ENCODE assay signal across 18 cellular contexts in the genomic region with DNA sequence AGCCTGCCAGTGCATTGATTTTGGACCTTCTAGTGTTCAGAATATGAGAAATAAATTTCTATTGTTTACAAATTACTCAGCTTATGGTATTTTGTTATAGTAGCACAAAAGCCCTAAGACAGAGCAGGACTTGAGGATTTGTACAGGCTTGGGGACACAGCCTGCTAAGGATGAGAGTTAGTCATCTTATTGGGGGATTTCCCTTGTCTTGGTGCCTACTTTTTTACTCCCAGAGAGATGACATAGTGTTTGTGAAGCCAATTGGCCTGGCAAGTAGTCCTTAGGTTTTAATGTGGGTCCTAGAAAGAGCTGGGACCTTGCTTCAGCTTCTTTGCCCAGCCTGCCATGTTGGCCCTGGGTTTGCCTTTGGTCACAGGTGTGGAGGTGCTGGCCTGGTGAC.
"Had no signal": no experiment of that assay in that cellular context is flagged by ENCODE, and none has a peak within 500 bp of the region (broad histone marks: within the 10 kb centered on the region; RNA-seq: fewer than 3 reads in every experiment).

No MANE protein-coding gene starts in this region.

- H3K36me3 Mint-ChIP-seq: activated CD4-positive, alpha-beta memory T cell treated with anti-CD3 and anti-CD28 coated beads for 36 hours; activated naive CD8-positive, alpha-beta T cell; brain had no signal

- DNase-seq: activated CD4-positive, alpha-beta memory T cell treated with anti-CD3 and anti-CD28 coated beads for 36 hours; activated CD4-positive, alpha-beta T cell treated with anti-CD3 and anti-CD28 coated beads, Interleukin-2, amount 10 ng/mL, durations not matched to agents 7 days and 5 days; activated CD4-positive, CD25-positive, alpha-beta regulatory T cell; activated CD8-positive, alpha-beta memory T cell treated with anti-CD3 and anti-CD28 coated beads for 24 hours; activated gamma-delta T cell; activated naive CD4-positive, alpha-beta T cell treated with anti-CD3 and anti-CD28 coated beads for 36 hours; activated T-cell treated with anti-CD3 and anti-CD28 coated beads, Interleukin-2, amount 50 U/mL, for 4 hours; amygdala; NCI-H1105 treated with DMSO at 0.1 percent for 48 hours; NCI-H1436 treated with DMSO at 0.1 percent for 48 hours; NCI-H187; NCI-H510A treated with DMSO at 0.1 percent for 48 hours; PC-3; SHP77 treated with DMSO at 0.1 percent for 48 hours; T-helper 17 cell; T-helper 9 cell had no signal

- ATAC-seq: activated T-cell treated with anti-CD3 and anti-CD28 coated beads, Interleukin-2, amount 50 U/mL, for 4 hours; PC-3; T-helper 17 cell had no signal

- H3K4me3 Mint-ChIP-seq: activated CD4-positive, alpha-beta memory T cell treated with anti-CD3 and anti-CD28 coated beads for 36 hours; activated CD4-positive, alpha-beta T cell treated with anti-CD3 and anti-CD28 coated beads, Interleukin-2, amount 10 ng/mL, durations not matched to agents 7 days and 5 days; activated naive CD4-positive, alpha-beta T cell treated with anti-CD3 and anti-CD28 coated beads for 36 hours; activated naive CD8-positive, alpha-beta T cell; activated T-cell treated with anti-CD3 and anti-CD28 coated beads, Interleukin-2, amount 50 U/mL, for 4 hours; brain; T-helper 17 cell had no signal

- H3K9me3 Mint-ChIP-seq: activated CD4-positive, alpha-beta T cell treated with anti-CD3 and anti-CD28 coated beads, Interleukin-2, amount 10 ng/mL, durations not matched to agents 7 days and 5 days had no signal

- H3K4me1 Mint-ChIP-seq: activated CD4-positive, alpha-beta T cell treated with anti-CD3 and anti-CD28 coated beads, Interleukin-2, amount 10 ng/mL, durations not matched to agents 7 days and 5 days; T-helper 17 cell had no signal

- H3K27ac Mint-ChIP-seq: activated CD4-positive, alpha-beta memory T cell treated with anti-CD3 and anti-CD28 coated beads for 36 hours; activated CD4-positive, alpha-beta T cell treated with anti-CD3 and anti-CD28 coated beads, Interleukin-2, amount 10 ng/mL, durations not matched to agents 7 days and 5 days; activated naive CD4-positive, alpha-beta T cell treated with anti-CD3 and anti-CD28 coated beads for 36 hours; activated naive CD8-positive, alpha-beta T cell; brain; T-helper 17 cell had no signal
